1 cellular context compared by ENCODE assay signal in the genomic region with DNA sequence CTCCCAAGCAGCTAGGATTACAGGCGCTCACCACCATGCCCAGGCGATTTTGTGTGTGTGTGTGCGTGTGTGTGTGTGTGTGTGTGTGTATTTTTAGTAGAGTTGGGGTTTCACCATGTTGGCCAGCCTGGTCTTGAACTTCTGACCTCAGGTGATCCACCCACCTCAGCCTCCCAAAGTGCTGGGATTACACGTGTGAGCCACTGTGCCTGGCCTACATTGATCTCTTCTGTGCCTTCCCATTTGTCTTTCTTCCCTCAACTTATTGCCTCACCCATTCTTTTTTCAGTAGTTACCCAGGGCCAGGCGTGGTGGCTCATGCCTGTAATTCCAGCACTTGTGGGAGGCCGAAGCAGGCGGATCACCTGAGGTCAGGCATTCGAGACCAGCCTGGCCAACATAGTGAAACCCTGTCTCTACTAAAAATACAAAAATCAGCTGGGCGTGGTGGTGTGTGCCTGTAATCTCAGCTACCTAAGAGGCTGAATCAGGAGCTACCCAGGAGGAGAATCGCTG. TPM values are rescaled to one million over a fixed set of nuclear protein-coding genes. Genes with fewer than 3 reads are reported as not detected.
"Had no signal": no experiment of that assay in that cellular context is flagged by ENCODE, and none has a peak within 500 bp of the region (broad histone marks: within the 10 kb centered on the region; RNA-seq: fewer than 3 reads in every experiment).

No MANE protein-coding gene starts in this region.

RNA-seq across cellular contexts. Expression of gene CXADR, which starts 11.2 kb away (rescaled TPM):
- total RNA-seq: natural killer cell treated with Interleukin-12 subunit alpha and Interleukin-12 subunit beta and Interleukin-15 and Interleukin-18, amount 100 ng/mL, for 72 hours had no signal
